31 cellular contexts compared by ENCODE assay signal in the genomic region with DNA sequence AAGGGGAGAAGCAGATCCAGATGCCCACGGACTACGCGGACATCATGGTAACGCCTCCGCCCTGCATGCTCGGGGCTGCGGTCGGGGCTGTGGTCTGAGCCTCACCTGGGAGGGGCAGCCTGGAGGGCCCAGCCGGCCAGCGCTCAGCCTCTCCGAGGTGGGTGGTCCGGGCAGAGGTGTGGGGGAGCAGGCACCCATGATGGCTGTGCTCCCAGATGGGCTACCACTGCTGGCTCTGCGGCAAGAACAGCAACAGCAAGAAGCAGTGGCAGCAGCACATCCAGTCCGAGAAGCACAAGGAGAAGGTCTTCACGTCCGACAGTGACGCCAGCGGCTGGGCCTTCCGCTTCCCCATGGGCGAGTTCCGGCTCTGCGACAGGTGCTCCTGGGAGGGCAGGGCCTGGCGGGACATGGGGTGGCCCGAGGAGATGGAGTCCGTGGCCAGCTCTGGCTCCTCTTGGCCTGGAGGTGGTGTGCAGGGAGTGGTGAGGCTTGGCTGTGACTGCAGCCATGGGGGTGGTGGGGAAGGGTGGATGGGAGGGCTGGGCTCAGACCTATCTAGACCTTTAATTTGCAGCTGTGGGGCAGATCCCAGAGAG.
"Had no signal": no experiment of that assay in that cellular context is flagged by ENCODE, and none has a peak within 500 bp of the region (broad histone marks: within the 10 kb centered on the region; RNA-seq: fewer than 3 reads in every experiment).

No MANE protein-coding gene starts in this region.

- H3K27me3 Mint-ChIP-seq: activated B cell treated with CpG ODN at 0.5 μM for 24 hours; activated CD8-positive, alpha-beta T cell treated with anti-CD3 and anti-CD28 coated beads for 36 hours; activated naive CD8-positive, alpha-beta T cell; activated T-helper 17 cell treated with anti-CD3 and anti-CD28 coated beads, Interleukin-2, amount 50 U/mL, for 72 hours; effector memory CD8-positive, alpha-beta T cell had no signal

- DNase-seq: activated B cell treated with CpG ODN at 0.5 μM for 24 hours; activated CD4-positive, alpha-beta T cell treated with anti-CD3 and anti-CD28 coated beads for 48 hours; activated CD4-positive, alpha-beta T cell treated with anti-CD3 and anti-CD28 coated beads, Interleukin-2, amount 50 U/mL, for 1 hour; activated CD4-positive, alpha-beta T cell treated with anti-CD3 and anti-CD28 coated beads, Interleukin-2, amount 50 U/mL, for 48 hours; activated CD8-positive, alpha-beta memory T cell treated with anti-CD3 and anti-CD28 coated beads for 24 hours; activated CD8-positive, alpha-beta T cell treated with anti-CD3 and anti-CD28 coated beads for 36 hours; activated effector memory CD4-positive, alpha-beta T cell treated with Interleukin-2 at 50 U/mL for 16 hours; activated gamma-delta T cell treated with Interleukin-2 at 50 U/mL for 16 hours; activated naive CD4-positive, alpha-beta T cell treated with anti-CD3 and anti-CD28 coated beads, Interleukin-2, amount 50 U/mL, for 16 hours; activated naive CD4-positive, alpha-beta T cell treated with Interleukin-2 at 50 U/mL for 16 hours; activated T-cell treated with anti-CD3 and anti-CD28 coated beads, Interleukin-2, amount 50 U/mL, for 4 hours; amniotic stem cell; anterior cingulate cortex; caudate nucleus; cortex of kidney; dermis blood vessel endothelial cell; effector CD4-positive, alpha-beta T cell; effector memory CD8-positive, alpha-beta T cell; esophagus squamous epithelium; foreskin melanocyte; head of caudate nucleus; T1000; WERI-Rb-1 had no signal

- H3K4me3 Mint-ChIP-seq: activated B cell treated with CpG ODN at 0.5 μM for 24 hours; activated CD8-positive, alpha-beta T cell treated with anti-CD3 and anti-CD28 coated beads for 36 hours; activated naive CD8-positive, alpha-beta T cell; activated T-cell treated with anti-CD3 and anti-CD28 coated beads, Interleukin-2, amount 50 U/mL, for 4 hours; activated T-helper 17 cell treated with anti-CD3 and anti-CD28 coated beads, Interleukin-2, amount 50 U/mL, for 72 hours; effector memory CD8-positive, alpha-beta T cell; T-helper 1 cell treated with Interleukin-12 subunit alpha and Interleukin-12 subunit beta and Interleukin-4 antibody, amounts not matched to agents 30 μg/mL and 1 μg/mL, for 36 hours had no signal

- H3K4me1 Mint-ChIP-seq: activated B cell treated with CpG ODN at 0.5 μM for 24 hours; activated T-helper 17 cell treated with anti-CD3 and anti-CD28 coated beads, Interleukin-2, amount 50 U/mL, for 72 hours had no signal

- ATAC-seq: activated CD4-positive, CD25-positive, alpha-beta regulatory T cell treated with anti-CD3 and anti-CD28 coated beads, Interleukin-2, amount 50 U/mL, for 24 hours; activated CD8-positive, alpha-beta T cell treated with anti-CD3 and anti-CD28 coated beads for 36 hours; activated T-cell treated with anti-CD3 and anti-CD28 coated beads, Interleukin-2, amount 50 U/mL, for 4 hours; activated T-helper 17 cell treated with anti-CD3 and anti-CD28 coated beads, Interleukin-2, amount 50 U/mL, for 72 hours; effector memory CD8-positive, alpha-beta T cell; gastroesophageal sphincter had no signal

- H3K9me3 ChIP-seq: esophagus squamous epithelium, gastroesophageal sphincter had no signal

- H3K27ac ChIP-seq: epithelial cell of prostate, esophagus squamous epithelium, WERI-Rb-1 had no signal

- H3K9me3 Mint-ChIP-seq: activated B cell treated with CpG ODN at 0.5 μM for 24 hours; activated CD8-positive, alpha-beta T cell treated with anti-CD3 and anti-CD28 coated beads for 36 hours; activated T-cell treated with anti-CD3 and anti-CD28 coated beads, Interleukin-2, amount 50 U/mL, for 4 hours; activated T-helper 17 cell treated with anti-CD3 and anti-CD28 coated beads, Interleukin-2, amount 50 U/mL, for 72 hours; effector memory CD8-positive, alpha-beta T cell; T-helper 1 cell treated with Interleukin-12 subunit alpha and Interleukin-12 subunit beta and Interleukin-4 antibody, amounts not matched to agents 30 μg/mL and 1 μg/mL, for 36 hours had no signal

- H3K4me3 ChIP-seq: esophagus squamous epithelium, gastroesophageal sphincter had no signal

- FAIRE-seq: astrocyte, colon had no signal

- H3K27ac Mint-ChIP-seq: activated B cell treated with CpG ODN at 0.5 μM for 24 hours; activated CD8-positive, alpha-beta T cell treated with anti-CD3 and anti-CD28 coated beads for 36 hours; activated naive CD8-positive, alpha-beta T cell; activated T-helper 17 cell treated with anti-CD3 and anti-CD28 coated beads, Interleukin-2, amount 50 U/mL, for 72 hours; effector memory CD8-positive, alpha-beta T cell; T-helper 1 cell treated with Interleukin-12 subunit alpha and Interleukin-12 subunit beta and Interleukin-4 antibody, amounts not matched to agents 30 μg/mL and 1 μg/mL, for 36 hours had no signal

- H3K27me3 ChIP-seq: esophagus squamous epithelium, gastroesophageal sphincter had no signal

- H3K4me1 ChIP-seq: gastroesophageal sphincter had no signal
